19 cellular contexts compared by ENCODE assay signal in genomic region chr13:60645552-60646138, GRCh38.
DNase-seq lines count a peak whose midpoint lies in the region; ATAC-seq, FAIRE-seq and TF ChIP-seq lines count a peak whose summit lies in the region.
"Had no signal": no experiment of that assay in that cellular context is flagged by ENCODE, and none has a peak within 500 bp of the region (broad histone marks: within the 10 kb centered on the region; RNA-seq: fewer than 3 reads in every experiment).

No MANE protein-coding gene starts in this region.

- H3K27me3 Mint-ChIP-seq in HFFc6 (ENCODE audit: insufficient read depth), result no peaks in the 10 kb centered on the region

- H3F3A ChIP-seq in PC-3 (ENCODE audit: low read length, unreplicated experiment), result no peaks in the 10 kb centered on the region

- no peak for FAIRE-seq in GM12891 (lab: Jason Lieb, UNC)

- H3K27ac ChIP-seq in PC-3 (ENCODE audit: low read length) (no peak overlapping the region), Karpas-422 (ENCODE audit: low read length) (no peak overlapping the region)
- H3K27ac ChIP-seq: adrenal gland, hepatocyte, prostate gland, upper lobe of left lung had no signal

- intact Hi-C loops in PC-3 (cut with micrococcal nuclease), result no loop called here

- H3K4me1 Mint-ChIP-seq in HFFc6 (ENCODE audit: low read depth), result no peaks in the 10 kb centered on the region

- H3K9ac ChIP-seq in PC-3 (ENCODE audit: low read length) (no peak overlapping the region), Karpas-422 (ENCODE audit: low read length) (no peak overlapping the region)

- no peaks in the 10 kb centered on the region for H3K36me3 Mint-ChIP-seq in HFFc6 (ENCODE audit: low read depth)

- no peaks in the 10 kb centered on the region for H3K36me3 ChIP-seq in PC-3 (ENCODE audit: low read depth, low read length)
- no peaks in the 10 kb centered on the region for H3K36me3 ChIP-seq in Karpas-422 (ENCODE audit: insufficient read depth, low read length)
- H3K36me3 ChIP-seq: adrenal gland, prostate gland, upper lobe of left lung had no signal

- POLR2A ChIA-PET in PC-3 (lab: Charles Lee; ENCODE audit: unreplicated experiment), result no interaction called here

- H3K4me3 ChIP-seq in PC-3 (ENCODE audit: low read length), result no peak overlapping the region
- no peak overlapping the region for H3K4me3 ChIP-seq in Karpas-422 (ENCODE audit: low read length)
- H3K4me3 ChIP-seq: adrenal gland, hepatocyte, prostate gland, upper lobe of left lung had no signal

- H3K4me1 ChIP-seq in PC-3 (ENCODE audit: insufficient read depth, low read length) (no peaks in the 10 kb centered on the region), Karpas-422 (ENCODE audit: low read length) (no peaks in the 10 kb centered on the region)
- H3K4me1 ChIP-seq: adrenal gland, prostate gland, upper lobe of left lung had no signal

- H2AFZ ChIP-seq in PC-3 (ENCODE audit: low read length) (no peak overlapping the region), Karpas-422 (ENCODE audit: low read length) (no peak overlapping the region)
- H2AFZ ChIP-seq: hepatocyte had no signal

- no peak for TF ChIP-seq POLR2A in GM12891 (IDR thresholded peaks at IDR 0.05; ENCODE audit: low read depth, low read length)

- no peak overlapping the region for H3K4me2 ChIP-seq in PC-3 (ENCODE audit: low read length)
- H3K4me2 ChIP-seq in Karpas-422 (ENCODE audit: low read depth, low read length, poor library complexity, severe bottlenecking), result no peak overlapping the region
- H3K4me2 ChIP-seq: hepatocyte had no signal

- H3K9me3 Mint-ChIP-seq in HFFc6, result no peaks in the 10 kb centered on the region

- H3K79me2 ChIP-seq in PC-3 (ENCODE audit: low read length) (no peaks in the 10 kb centered on the region), Karpas-422 (ENCODE audit: low read length) (no peaks in the 10 kb centered on the region)
- H3K79me2 ChIP-seq: hepatocyte had no signal

- no TSS peak for BruUV-seq in PC-3 (replicated peaks; lab: Mats Ljungman, UMichigan)

- CTCF ChIA-PET in PC-3 (lab: Charles Lee), result no interaction called here

- no peaks in the 10 kb centered on the region for H3K9me3 ChIP-seq in PC-3 (ENCODE audit: low read length)
- H3K9me3 ChIP-seq in Karpas-422 (ENCODE audit: low read length), result no peaks in the 10 kb centered on the region
- H3K9me3 ChIP-seq: adrenal gland, prostate gland, upper lobe of left lung had no signal

- DNase-seq in GM12891 (ENCODE audit: insufficient read length, low spot score) (no peak), PC-3 (peak; percentile 9), hypothalamus (lab: John Stamatoyannopoulos, UW) (no peak), HFFc6 (no peak), Karpas-422 (no peak)
- DNase-seq: activated CD4-positive, alpha-beta T cell treated with anti-CD3 and anti-CD28 coated beads for 48 hours; adrenal gland; COR-L47; left ventricle myocardium superior; NCI-H2171; OCI-M1; stimulated activated CD8-positive, alpha-beta memory T cell treated with anti-CD3 and anti-CD28 coated beads, Interleukin-4, amount 100 ng/mL, for 48 hours; upper lobe of left lung had no signal

- H3K9me2 ChIP-seq in PC-3 (replicated peaks; ENCODE audit: low read length), result no peaks in the 10 kb centered on the region
- no peaks in the 10 kb centered on the region for H3K9me2 ChIP-seq in Karpas-422 (replicated peaks; ENCODE audit: insufficient read depth, low read length)

- no peak for TF ChIP-seq CTCF in PC-3 (conservative IDR thresholded peaks at IDR 0.05; ENCODE audit: low read depth, low read length)
- TF ChIP-seq CTCF in HFFc6 (IDR thresholded peaks at IDR 0.05), result no peak

- H3K27me3 ChIP-seq in PC-3 (ENCODE audit: low read length) (no peaks in the 10 kb centered on the region), Karpas-422 (ENCODE audit: low read length) (no peaks in the 10 kb centered on the region)
- H3K27me3 ChIP-seq: adrenal gland, hepatocyte, upper lobe of left lung had no signal

- H3K27ac Mint-ChIP-seq in HFFc6, result no peak overlapping the region

- no peak overlapping the region for H3K4me3 Mint-ChIP-seq in HFFc6

- ATAC-seq in GM21786 (IDR thresholded peaks at IDR 0.05; ENCODE audit: unreplicated experiment), result peak; percentile 67
- ATAC-seq in HG03354 (IDR thresholded peaks at IDR 0.05; ENCODE audit: poor library complexity, severe bottlenecking, unreplicated experiment), result peak; percentile 61
- ATAC-seq in PC-3, result peak; percentile 65
- ATAC-seq in HG02571 (IDR thresholded peaks at IDR 0.05; ENCODE audit: unreplicated experiment), result no peak
- ATAC-seq: esophagus mucosa, left ventricle myocardium superior had no signal

- H4K20me1 ChIP-seq in PC-3 (ENCODE audit: low read length), result no peaks in the 10 kb centered on the region
- no peaks in the 10 kb centered on the region for H4K20me1 ChIP-seq in Karpas-422 (ENCODE audit: insufficient read depth, low read depth, low read length)

TF ChIP-seq in GM12891, 5 proteins besides CTCF, POLR2A, EP300 and RAD21:
- TF ChIP-seq TAF1 (IDR thresholded peaks at IDR 0.05; ENCODE audit: low read depth, low read length) (no peak), POU2F2 (IDR thresholded peaks at IDR 0.05; ENCODE audit: low read depth, low read length) (no peak), SPI1 (IDR thresholded peaks at IDR 0.05; ENCODE audit: low read depth, low read length) (peak; percentile 74)
